In the genomic region with DNA sequence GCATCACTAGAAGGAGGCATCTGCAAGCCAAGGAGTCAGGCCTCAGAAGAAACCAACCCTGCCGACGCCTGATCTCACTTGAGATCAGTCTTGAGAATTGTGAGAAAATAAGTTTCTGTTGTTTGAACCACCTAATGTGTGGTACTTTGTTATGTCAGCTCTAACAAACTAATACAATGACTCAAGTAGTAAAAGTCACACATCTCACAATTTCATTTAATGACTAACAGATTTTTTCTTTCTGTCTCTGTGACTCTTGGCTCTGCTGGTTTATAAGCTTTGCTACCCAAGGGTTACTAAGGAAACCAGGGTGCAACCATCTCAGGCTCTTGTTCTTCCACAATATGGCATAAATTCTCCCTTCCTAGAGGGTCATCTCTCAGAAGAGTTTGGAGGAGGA, we compare ENCODE assay signal across 27 cellular contexts.
DNase-seq lines count a peak whose midpoint lies in the region; ATAC-seq, FAIRE-seq and TF ChIP-seq lines count a peak whose summit lies in the region.
"Had no signal": no experiment of that assay in that cellular context is flagged by ENCODE, and none has a peak within 500 bp of the region (broad histone marks: within the 10 kb centered on the region; RNA-seq: fewer than 3 reads in every experiment).

No MANE protein-coding gene starts in this region.

- no peak overlapping the region for H3K27ac ChIP-seq in trophoblast cell (ENCODE audit: low read depth, low read length)
- H3K27ac ChIP-seq: A549; BLaER1 treated with 17β-estradiol and CSF1 and Interleukin-3, amounts not matched to agents 10 nM and 100 nM; HL-60; KMS-11; SJSA1 had no signal

- peaks cover 10% of the 10 kb centered on the region for H3K9me3 Mint-ChIP-seq in activated naive CD4-positive, alpha-beta T cell treated with anti-CD3 and anti-CD28 coated beads, Interleukin-2, amount 10 ng/mL, durations not matched to agents 7 days and 5 days
- H3K9me3 Mint-ChIP-seq in naive thymus-derived CD8-positive, alpha-beta T cell = peaks cover 0 to 9% (median 7%) of the 10 kb centered on the region in 9 donors

- no peak overlapping the region for H3K23ac ChIP-seq in trophoblast cell (ENCODE audit: low read length)

- no peaks in the 10 kb centered on the region for H3K9me3 ChIP-seq in trophoblast cell (ENCODE audit: insufficient read depth, low read depth, low read length)
- H3K9me3 ChIP-seq: A549, SJSA1 had no signal

- CTCF ChIA-PET in activated naive CD4-positive, alpha-beta T cell treated with anti-CD3 and anti-CD28 coated beads, Interleukin-2, amount 10 ng/mL, durations not matched to agents 7 days and 5 days (lab: Charles Lee) = no interaction called here

- no peak overlapping the region for H3K4me3 ChIP-seq in bronchial epithelial cell (ENCODE audit: low read depth, low read length)
- H3K4me3 ChIP-seq in fibroblast of mammary gland (ENCODE audit: control insufficient read depth, low read depth, low read length) = no peak overlapping the region
- H3K4me3 ChIP-seq in trophoblast cell (ENCODE audit: low read depth, low read length) = no peak overlapping the region
- H3K4me3 ChIP-seq: A549; BLaER1 treated with 17β-estradiol and CSF1 and Interleukin-3, amounts not matched to agents 10 nM and 100 nM; SJSA1 had no signal

- no peaks in the 10 kb centered on the region for H3K27me3 Mint-ChIP-seq in activated naive CD4-positive, alpha-beta T cell treated with anti-CD3 and anti-CD28 coated beads, Interleukin-2, amount 10 ng/mL, durations not matched to agents 7 days and 5 days
- H3K27me3 Mint-ChIP-seq in naive thymus-derived CD8-positive, alpha-beta T cell = no peaks in the 10 kb centered on the region
- H3K27me3 Mint-ChIP-seq: CD4-positive, alpha-beta T cell; IgD-negative memory B cell had no signal

- H2AK5ac ChIP-seq in trophoblast cell (ENCODE audit: low read length) = peak overlapping the region; percentile 69

- H3K4me1 ChIP-seq in trophoblast cell (ENCODE audit: control insufficient read depth in 1 of 2, insufficient read depth in 2 of 2, low read length in 2 of 2) = peaks cover 0 to 4% of the 10 kb centered on the region in 2 experiments
- H3K4me1 ChIP-seq: A549; BLaER1 treated with 17β-estradiol and CSF1 and Interleukin-3, amounts not matched to agents 10 nM and 100 nM had no signal

- H2BK12ac ChIP-seq in trophoblast cell (ENCODE audit: low read length) = no peak overlapping the region

- H4K8ac ChIP-seq in trophoblast cell (ENCODE audit: low read depth, low read length) = no peak overlapping the region

- H3K9ac ChIP-seq in trophoblast cell (ENCODE audit: low read length) = no peak overlapping the region
- H3K9ac ChIP-seq: BLaER1 treated with 17β-estradiol and CSF1 and Interleukin-3, amounts not matched to agents 10 nM and 100 nM; KMS-11 had no signal

- no peak for ATAC-seq in naive thymus-derived CD8-positive, alpha-beta T cell
- ATAC-seq in HG03039 (IDR thresholded peaks at IDR 0.05; ENCODE audit: unreplicated experiment) = no peak
- ATAC-seq: A549, HCT116, PC-3, Right ventricle myocardium inferior had no signal

- H2BK120ac ChIP-seq in trophoblast cell (ENCODE audit: insufficient read depth, low read length, poor library complexity) = no peak overlapping the region

- no peaks in the 10 kb centered on the region for H3K36me3 Mint-ChIP-seq in activated naive CD4-positive, alpha-beta T cell treated with anti-CD3 and anti-CD28 coated beads, Interleukin-2, amount 10 ng/mL, durations not matched to agents 7 days and 5 days
- no peaks in the 10 kb centered on the region for H3K36me3 Mint-ChIP-seq in naive thymus-derived CD8-positive, alpha-beta T cell
- H3K36me3 Mint-ChIP-seq: IgD-negative memory B cell had no signal

- no peak overlapping the region for H3K27ac Mint-ChIP-seq in activated naive CD4-positive, alpha-beta T cell treated with anti-CD3 and anti-CD28 coated beads, Interleukin-2, amount 10 ng/mL, durations not matched to agents 7 days and 5 days
- H3K27ac Mint-ChIP-seq in naive thymus-derived CD8-positive, alpha-beta T cell = no peak overlapping the region
- H3K27ac Mint-ChIP-seq: CD4-positive, alpha-beta T cell; IgD-negative memory B cell had no signal

- POLR2A ChIA-PET in naive thymus-derived CD8-positive, alpha-beta T cell (lab: Charles Lee) = no interaction called here

- H3K36me3 ChIP-seq in bronchial epithelial cell (ENCODE audit: control insufficient read depth, insufficient read depth, low read length) (no peaks in the 10 kb centered on the region), trophoblast cell (ENCODE audit: control insufficient read depth in 1 of 2, insufficient read depth in 2 of 2, low read length in 2 of 2) (no peaks in the 10 kb centered on the region)
- H3K36me3 ChIP-seq: BLaER1 treated with 17β-estradiol and CSF1 and Interleukin-3, amounts not matched to agents 10 nM and 100 nM; SJSA1 had no signal

- no peak overlapping the region for H3K4me3 Mint-ChIP-seq in activated naive CD4-positive, alpha-beta T cell treated with anti-CD3 and anti-CD28 coated beads, Interleukin-2, amount 10 ng/mL, durations not matched to agents 7 days and 5 days
- no peak overlapping the region for H3K4me3 Mint-ChIP-seq in naive thymus-derived CD8-positive, alpha-beta T cell
- H3K4me3 Mint-ChIP-seq: CD4-positive, alpha-beta T cell; IgD-negative memory B cell had no signal

- H4K91ac ChIP-seq in trophoblast cell (ENCODE audit: low read depth, low read length) = peak overlapping the region; percentile 55

- no peaks in the 10 kb centered on the region for H3K4me1 Mint-ChIP-seq in activated naive CD4-positive, alpha-beta T cell treated with anti-CD3 and anti-CD28 coated beads, Interleukin-2, amount 10 ng/mL, durations not matched to agents 7 days and 5 days
- H3K4me1 Mint-ChIP-seq in naive thymus-derived CD8-positive, alpha-beta T cell = no peaks in the 10 kb centered on the region
- H3K4me1 Mint-ChIP-seq: IgD-negative memory B cell had no signal

- no peak overlapping the region for H2AFZ ChIP-seq in trophoblast cell (ENCODE audit: insufficient read depth, low read length, poor library complexity)

- no peak for TF ChIP-seq CTCF in bronchial epithelial cell (IDR thresholded peaks at IDR 0.05; ENCODE audit: insufficient read depth, low read length, severe bottlenecking)
- no peak for TF ChIP-seq CTCF in fibroblast of mammary gland (conservative IDR thresholded peaks at IDR 0.05; ENCODE audit: control insufficient read depth, insufficient read depth, low read depth, low read length)

- FAIRE-seq in bronchial epithelial cell (lab: Jason Lieb, UNC) = no peak
- FAIRE-seq: A549, D721Med had no signal

- H3K27me3 ChIP-seq in bronchial epithelial cell (ENCODE audit: control insufficient read depth, insufficient read depth, low read length) = no peaks in the 10 kb centered on the region
- no peaks in the 10 kb centered on the region for H3K27me3 ChIP-seq in trophoblast cell (ENCODE audit: insufficient read depth, low read length)
- H3K27me3 ChIP-seq: BLaER1 treated with 17β-estradiol and CSF1 and Interleukin-3, amounts not matched to agents 10 nM and 100 nM; SJSA1 had no signal

- DNase-seq in M059J (ENCODE audit: low read depth) (peak; percentile 32), bronchial epithelial cell (ENCODE audit: low read depth) (peak; percentile 77), fibroblast of mammary gland (ENCODE audit: low read depth) (peak; percentile 2), trophoblast cell (no peak)
- DNase-seq in activated naive CD4-positive, alpha-beta T cell treated with anti-CD3 and anti-CD28 coated beads, Interleukin-2, amount 10 ng/mL, durations not matched to agents 7 days and 5 days = no peak
- no peak for DNase-seq in naive thymus-derived CD8-positive, alpha-beta T cell
- DNase-seq: AML-193; CD4-positive, alpha-beta T cell; DMS53; NCI-H1092; NCI-H1417 treated with DMSO at 0.1 percent for 48 hours; NCI-H187; NCI-H2081 treated with DMSO at 0.1 percent for 48 hours; NCI-H524; NCI-H748 treated with DMSO at 0.1 percent for 48 hours; NK-92 treated with Interleukin-12 subunit alpha and Interleukin-12 subunit beta, amount 100 ng/mL, for 24 hours; PC-3 had no signal

- WGBS in trophoblast cell (ENCODE audit: extremely low coverage, insufficient coverage, insufficient read length) = no CpG with 5 or more reads among the region's 2 CpGs

- H3K79me1 ChIP-seq in trophoblast cell (ENCODE audit: low read length) = no peaks in the 10 kb centered on the region

- no peak overlapping the region for H3K4me2 ChIP-seq in trophoblast cell (ENCODE audit: low read length)
- H3K4me2 ChIP-seq: A549; BLaER1 treated with 17β-estradiol and CSF1 and Interleukin-3, amounts not matched to agents 10 nM and 100 nM; KMS-11 had no signal

- no peak overlapping the region for H2BK5ac ChIP-seq in trophoblast cell (ENCODE audit: low read depth, low read length, poor library complexity)

- no peaks in the 10 kb centered on the region for H3K79me2 ChIP-seq in trophoblast cell (ENCODE audit: control insufficient read depth, insufficient read depth, low read length, poor library complexity)

- H3K14ac ChIP-seq in trophoblast cell (ENCODE audit: low read length) = no peak overlapping the region

- no peak overlapping the region for H3K4ac ChIP-seq in trophoblast cell (ENCODE audit: low read depth, low read length)

- H4K12ac ChIP-seq in trophoblast cell (ENCODE audit: low read depth, low read length) = no peak overlapping the region

- no peak overlapping the region for H3K18ac ChIP-seq in trophoblast cell (ENCODE audit: low read length)

Comparison
In these comparisons a context has a peak if more than half of its experiments do, and no peak if none do; other contexts are left out.
1. DNase-seq: peak in M059J (single experiment), bronchial epithelial cell (single experiment) and fibroblast of mammary gland (single experiment); none in trophoblast cell (0 of 2), activated naive CD4-positive, alpha-beta T cell treated with anti-CD3 and anti-CD28 coated beads, Interleukin-2, amount 10 ng/mL, durations not matched to agents 7 days and 5 days (single experiment) and naive thymus-derived CD8-positive, alpha-beta T cell (0 of 10).